ENCODE assay signal across 1 cellular context in genomic region chr3:46971742-46972141, GRCh38.
A peak's percentile ranks its signal among the peaks of the same experiment; 100 is the strongest.
TF ChIP-seq lines count a peak whose summit lies in the region.

No MANE protein-coding gene starts in this region.

TF ChIP-seq in K562, 482 proteins besides CTCF, POLR2A, EP300 and RAD21 (continues in another document):
- TF ChIP-seq XRCC4 (IDR thresholded peaks at IDR 0.05; ENCODE audit: extremely low read depth, insufficient read depth, insufficient read length) (no peak), HDGF (IDR thresholded peaks at IDR 0.05) (no peak), ZEB2 (IDR thresholded peaks at IDR 0.05) (peak; percentile 88), ZKSCAN8 (CRISPR knock-in tag; IDR thresholded peaks at IDR 0.05) (no peak), NR2C1 (IDR thresholded peaks at IDR 0.05) (no peak), NR2C1 (tag; IDR thresholded peaks at IDR 0.05) (no peak), CBFA2T2 (conservative IDR thresholded peaks at IDR 0.05) (peak; percentile 66), IFI16 (CRISPR knock-in tag; IDR thresholded peaks at IDR 0.05) (no peak), MEIS2 (IDR thresholded peaks at IDR 0.05; ENCODE audit: partially characterized antibody) (peak; percentile 38), CBX1 (IDR thresholded peaks at IDR 0.05; ENCODE audit: low read depth) (no peak), ZNF212 (CRISPR knock-in tag; IDR thresholded peaks at IDR 0.05) (no peak), TCF7L2 (IDR thresholded peaks at IDR 0.05; ENCODE audit: low read depth, low read length) (no peak), SPI1 (IDR thresholded peaks at IDR 0.05; ENCODE audit: borderline replicate concordance, low read depth, low read length) (peak; percentile 94), ADNP (tag; IDR thresholded peaks at IDR 0.05) (no peak), ZNF699 (CRISPR knock-in tag; IDR thresholded peaks at IDR 0.05; ENCODE audit: insufficient replicate concordance) (no peak), CBX3 (IDR thresholded peaks at IDR 0.05; ENCODE audit: borderline replicate concordance in 1 of 2, low read length in 2 of 2) (no peak), MAZ (CRISPR knock-in tag; conservative IDR thresholded peaks at IDR 0.05 in 1 of 2, IDR thresholded peaks at IDR 0.05 in 1 of 2) (peak in 1 of 2 experiments; percentile 29; a peak in 1 of 4 replicates), COPS2 (conservative IDR thresholded peaks at IDR 0.05) (no peak), SREBF2 (CRISPR knock-in tag; IDR thresholded peaks at IDR 0.05) (no peak), PHF8 (IDR thresholded peaks at IDR 0.05; ENCODE audit: borderline replicate concordance, low read length) (no peak), ZNF277 (CRISPR knock-in tag; IDR thresholded peaks at IDR 0.05; ENCODE audit: borderline replicate concordance) (no peak), HOMEZ (CRISPR knock-in tag; IDR thresholded peaks at IDR 0.05) (no peak), CTBP1 (IDR thresholded peaks at IDR 0.05; ENCODE audit: borderline replicate concordance) (peak; percentile 59), ZNF311 (CRISPR knock-in tag; IDR thresholded peaks at IDR 0.05) (no peak), KLF16 (IDR thresholded peaks at IDR 0.05) (peak; percentile 48; the same call in 1 of the 2 replicates), CC2D1A (IDR thresholded peaks at IDR 0.05) (no peak), SOX6 (IDR thresholded peaks at IDR 0.05) (peak; percentile 38; the same call in 1 of the 2 replicates), TAL1 (IDR thresholded peaks at IDR 0.05) (peak; percentile 74), BDP1 (IDR thresholded peaks at IDR 0.05; ENCODE audit: insufficient read depth, insufficient read length) (no peak), MTA2 (IDR thresholded peaks at IDR 0.05; ENCODE audit: low read depth) (peak; percentile 46; the same call in 1 of the 2 replicates), ZNF133 (CRISPR knock-in tag; IDR thresholded peaks at IDR 0.05) (no peak), SMC3 (conservative IDR thresholded peaks at IDR 0.05; ENCODE audit: insufficient read depth, low read depth, low read length) (no peak), TEAD4 (IDR thresholded peaks at IDR 0.05; ENCODE audit: low read length) (peak; percentile 76), TEAD4 (CRISPR knock-in tag; IDR thresholded peaks at IDR 0.05; ENCODE audit: borderline replicate concordance) (no peak), SRSF7 (optimal IDR thresholded peaks at IDR 0.05; ENCODE audit: low read depth, low read length) (no peak), ZFP36 (IDR thresholded peaks at IDR 0.05; ENCODE audit: low read depth, low read length, partially characterized antibody) (peak; percentile 6), ZBTB34 (CRISPR knock-in tag; IDR thresholded peaks at IDR 0.05) (no peak), KAT7 (CRISPR knock-in tag; IDR thresholded peaks at IDR 0.05; ENCODE audit: borderline replicate concordance) (no peak), MTA3 (IDR thresholded peaks at IDR 0.05; ENCODE audit: borderline replicate concordance) (no peak), DPF2 (IDR thresholded peaks at IDR 0.05) (peak; percentile 87), BRD9 (IDR thresholded peaks at IDR 0.05; ENCODE audit: low read depth, partially characterized antibody) (no peak), MED1 (CRISPR knock-in tag; IDR thresholded peaks at IDR 0.05; ENCODE audit: borderline replicate concordance) (no peak), ZNF639 (CRISPR knock-in tag; conservative IDR thresholded peaks at IDR 0.05 in 1 of 2, IDR thresholded peaks at IDR 0.05 in 1 of 2) (no peak), NR2F6 (CRISPR knock-in tag; IDR thresholded peaks at IDR 0.05) (no peak)
- TF ChIP-seq, protein P1, sequence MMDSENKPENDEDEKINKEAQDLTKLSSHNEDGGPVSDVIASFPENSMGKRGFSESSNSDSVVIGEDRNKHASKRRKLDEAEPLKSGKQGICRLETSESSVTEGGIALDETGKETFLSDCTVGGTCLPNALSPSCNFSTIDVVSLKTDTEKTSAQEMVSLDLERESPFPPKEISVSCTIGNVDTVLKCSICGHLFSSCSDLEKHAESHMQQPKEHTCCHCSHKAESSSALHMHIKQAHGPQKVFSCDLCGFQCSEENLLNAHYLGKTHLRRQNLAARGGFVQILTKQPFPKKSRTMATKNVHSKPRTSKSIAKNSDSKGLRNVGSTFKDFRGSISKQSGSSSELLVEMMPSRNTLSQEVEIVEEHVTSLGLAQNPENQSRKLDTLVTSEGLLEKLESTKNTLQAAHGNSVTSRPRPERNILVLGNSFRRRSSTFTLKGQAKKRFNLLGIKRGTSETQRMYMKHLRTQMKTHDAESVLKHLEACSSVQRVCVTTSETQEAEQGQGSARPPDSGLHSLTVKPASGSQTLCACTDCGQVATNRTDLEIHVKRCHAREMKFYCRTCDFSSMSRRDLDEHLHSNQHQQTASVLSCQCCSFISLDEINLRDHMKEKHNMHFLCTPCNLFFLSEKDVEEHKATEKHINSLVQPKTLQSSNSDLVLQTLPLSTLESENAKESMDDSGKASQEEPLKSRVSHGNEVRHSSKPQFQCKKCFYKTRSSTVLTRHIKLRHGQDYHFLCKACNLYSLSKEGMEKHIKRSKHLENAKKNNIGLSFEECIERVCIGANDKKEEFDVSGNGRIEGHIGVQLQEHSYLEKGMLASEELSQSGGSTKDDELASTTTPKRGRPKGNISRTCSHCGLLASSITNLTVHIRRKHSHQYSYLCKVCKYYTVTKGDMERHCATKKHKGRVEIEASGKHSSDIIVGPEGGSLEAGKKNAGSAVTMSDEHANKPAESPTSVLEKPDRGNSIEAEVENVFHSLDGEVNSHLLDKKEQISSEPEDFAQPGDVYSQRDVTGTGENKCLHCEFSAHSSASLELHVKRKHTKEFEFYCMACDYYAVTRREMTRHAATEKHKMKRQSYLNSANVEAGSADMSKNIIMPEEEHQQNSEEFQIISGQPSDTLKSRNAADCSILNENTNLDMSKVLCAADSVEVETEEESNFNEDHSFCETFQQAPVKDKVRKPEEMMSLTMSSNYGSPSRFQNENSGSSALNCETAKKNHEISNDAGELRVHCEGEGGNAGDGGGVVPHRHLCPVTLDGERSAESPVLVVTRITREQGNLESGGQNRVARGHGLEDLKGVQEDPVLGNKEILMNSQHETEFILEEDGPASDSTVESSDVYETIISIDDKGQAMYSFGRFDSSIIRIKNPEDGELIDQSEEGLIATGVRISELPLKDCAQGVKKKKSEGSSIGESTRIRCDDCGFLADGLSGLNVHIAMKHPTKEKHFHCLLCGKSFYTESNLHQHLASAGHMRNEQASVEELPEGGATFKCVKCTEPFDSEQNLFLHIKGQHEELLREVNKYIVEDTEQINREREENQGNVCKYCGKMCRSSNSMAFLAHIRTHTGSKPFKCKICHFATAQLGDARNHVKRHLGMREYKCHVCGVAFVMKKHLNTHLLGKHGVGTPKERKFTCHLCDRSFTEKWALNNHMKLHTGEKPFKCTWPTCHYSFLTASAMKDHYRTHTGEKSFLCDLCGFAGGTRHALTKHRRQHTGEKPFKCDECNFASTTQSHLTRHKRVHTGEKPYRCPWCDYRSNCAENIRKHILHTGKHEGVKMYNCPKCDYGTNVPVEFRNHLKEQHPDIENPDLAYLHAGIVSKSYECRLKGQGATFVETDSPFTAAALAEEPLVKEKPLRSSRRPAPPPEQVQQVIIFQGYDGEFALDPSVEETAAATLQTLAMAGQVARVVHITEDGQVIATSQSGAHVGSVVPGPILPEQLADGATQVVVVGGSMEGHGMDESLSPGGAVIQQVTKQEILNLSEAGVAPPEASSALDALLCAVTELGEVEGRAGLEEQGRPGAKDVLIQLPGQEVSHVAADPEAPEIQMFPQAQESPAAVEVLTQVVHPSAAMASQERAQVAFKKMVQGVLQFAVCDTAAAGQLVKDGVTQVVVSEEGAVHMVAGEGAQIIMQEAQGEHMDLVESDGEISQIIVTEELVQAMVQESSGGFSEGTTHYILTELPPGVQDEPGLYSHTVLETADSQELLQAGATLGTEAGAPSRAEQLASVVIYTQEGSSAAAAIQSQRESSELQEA (IDR thresholded peaks at IDR 0.05; ENCODE audit: low read depth) = 0 out of 2 replicates have a peak, but pooled peaks have one; percentile 13
- TF ChIP-seq, protein P2, sequence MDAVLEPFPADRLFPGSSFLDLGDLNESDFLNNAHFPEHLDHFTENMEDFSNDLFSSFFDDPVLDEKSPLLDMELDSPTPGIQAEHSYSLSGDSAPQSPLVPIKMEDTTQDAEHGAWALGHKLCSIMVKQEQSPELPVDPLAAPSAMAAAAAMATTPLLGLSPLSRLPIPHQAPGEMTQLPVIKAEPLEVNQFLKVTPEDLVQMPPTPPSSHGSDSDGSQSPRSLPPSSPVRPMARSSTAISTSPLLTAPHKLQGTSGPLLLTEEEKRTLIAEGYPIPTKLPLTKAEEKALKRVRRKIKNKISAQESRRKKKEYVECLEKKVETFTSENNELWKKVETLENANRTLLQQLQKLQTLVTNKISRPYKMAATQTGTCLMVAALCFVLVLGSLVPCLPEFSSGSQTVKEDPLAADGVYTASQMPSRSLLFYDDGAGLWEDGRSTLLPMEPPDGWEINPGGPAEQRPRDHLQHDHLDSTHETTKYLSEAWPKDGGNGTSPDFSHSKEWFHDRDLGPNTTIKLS (IDR thresholded peaks at IDR 0.05; ENCODE audit: borderline replicate concordance, low read depth) = no peak
- TF ChIP-seq, protein P3, sequence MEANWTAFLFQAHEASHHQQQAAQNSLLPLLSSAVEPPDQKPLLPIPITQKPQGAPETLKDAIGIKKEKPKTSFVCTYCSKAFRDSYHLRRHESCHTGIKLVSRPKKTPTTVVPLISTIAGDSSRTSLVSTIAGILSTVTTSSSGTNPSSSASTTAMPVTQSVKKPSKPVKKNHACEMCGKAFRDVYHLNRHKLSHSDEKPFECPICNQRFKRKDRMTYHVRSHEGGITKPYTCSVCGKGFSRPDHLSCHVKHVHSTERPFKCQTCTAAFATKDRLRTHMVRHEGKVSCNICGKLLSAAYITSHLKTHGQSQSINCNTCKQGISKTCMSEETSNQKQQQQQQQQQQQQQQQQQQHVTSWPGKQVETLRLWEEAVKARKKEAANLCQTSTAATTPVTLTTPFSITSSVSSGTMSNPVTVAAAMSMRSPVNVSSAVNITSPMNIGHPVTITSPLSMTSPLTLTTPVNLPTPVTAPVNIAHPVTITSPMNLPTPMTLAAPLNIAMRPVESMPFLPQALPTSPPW (CRISPR knock-in tag; IDR thresholded peaks at IDR 0.05) = peak; percentile 51
- TF ChIP-seq, protein P4, sequence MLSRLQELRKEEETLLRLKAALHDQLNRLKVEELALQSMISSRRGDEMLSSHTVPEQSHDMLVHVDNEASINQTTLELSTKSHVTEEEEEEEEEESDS (CRISPR knock-in tag; IDR thresholded peaks at IDR 0.05) = no peak
- TF ChIP-seq, protein P5, sequence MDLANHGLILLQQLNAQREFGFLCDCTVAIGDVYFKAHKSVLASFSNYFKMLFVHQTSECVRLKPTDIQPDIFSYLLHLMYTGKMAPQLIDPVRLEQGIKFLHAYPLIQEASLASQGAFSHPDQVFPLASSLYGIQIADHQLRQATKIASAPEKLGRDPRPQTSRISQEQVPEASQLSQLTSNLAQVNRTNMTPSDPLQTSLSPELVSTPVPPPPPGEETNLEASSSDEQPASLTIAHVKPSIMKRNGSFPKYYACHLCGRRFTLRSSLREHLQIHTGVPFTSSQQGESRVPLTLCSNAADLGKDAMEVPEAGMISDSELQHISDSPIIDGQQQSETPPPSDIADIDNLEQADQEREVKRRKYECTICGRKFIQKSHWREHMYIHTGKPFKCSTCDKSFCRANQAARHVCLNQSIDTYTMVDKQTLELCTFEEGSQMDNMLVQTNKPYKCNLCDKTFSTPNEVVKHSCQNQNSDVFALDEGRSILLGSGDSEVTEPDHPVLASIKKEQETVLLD (IDR thresholded peaks at IDR 0.05) = peak; percentile 61; the same call in 1 of the 2 replicates
